Comparison of ENCODE assay signal across 8 cellular contexts in the genomic region with DNA sequence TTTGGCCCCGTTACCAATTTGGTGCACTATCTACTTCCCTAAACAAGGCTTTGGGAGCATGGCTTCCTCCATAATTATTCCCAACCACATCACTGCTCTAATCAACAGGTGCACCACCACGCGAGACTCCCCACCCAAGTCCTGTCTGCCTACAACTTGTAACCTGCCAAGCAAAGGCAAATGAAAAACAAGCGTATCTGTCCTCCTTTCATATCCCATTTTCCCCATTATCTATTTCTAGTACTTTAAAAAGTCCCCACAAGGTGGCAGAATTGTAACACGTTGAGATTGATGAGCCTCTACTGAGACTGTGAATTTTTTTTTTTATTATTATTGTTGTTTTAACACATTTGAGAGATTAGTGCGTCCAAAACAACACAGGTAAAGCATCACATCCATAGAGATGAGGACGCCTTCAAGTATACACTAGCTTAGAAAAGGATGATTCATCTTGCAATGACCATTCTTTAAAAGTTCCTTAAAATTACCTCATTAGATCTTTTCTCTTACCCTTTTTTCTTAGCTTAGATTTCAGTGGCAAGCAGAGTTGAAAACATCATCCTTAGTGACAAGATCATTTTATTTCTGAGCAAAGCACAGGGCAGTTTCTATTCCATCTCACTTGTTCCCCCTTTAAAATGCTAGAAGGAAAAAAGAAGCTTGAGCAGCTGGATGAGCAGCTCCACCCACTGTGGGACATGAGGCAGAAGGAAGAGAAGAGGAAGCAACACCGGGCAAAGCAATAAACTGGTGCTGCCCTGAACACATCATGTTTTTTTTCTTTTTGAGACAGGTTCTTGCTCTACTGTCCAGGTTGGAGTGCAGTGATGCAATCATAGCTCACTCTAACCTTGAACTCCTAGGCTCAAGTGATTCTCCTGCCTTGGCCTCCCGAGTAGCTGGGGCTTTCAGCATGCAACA.
DNase-seq lines count a peak whose midpoint lies in the region; ATAC-seq, FAIRE-seq and TF ChIP-seq lines count a peak whose summit lies in the region.

No MANE protein-coding gene starts in this region.

- dilution Hi-C loops in endothelial cell of umbilical vein (cut with MboI; ENCODE audit: extremely low pct_ligation_motif_present, low sequenced_read_pairs) = no loop called here

- FAIRE-seq in endothelial cell of umbilical vein (lab: Jason Lieb, UNC) = peak; percentile 50
- FAIRE-seq in HTR-8/SVneo (lab: Jason Lieb, UNC) = no peak

- DNase-seq in activated naive CD4-positive, alpha-beta T cell treated with anti-CD3 and anti-CD28 coated beads, Interleukin-2, amount 50 U/mL, for 72 hours (ENCODE audit: low spot score in 2 of 2) = peak in 1 of 2 donors; percentile 41
- no peak for DNase-seq in activated naive CD4-positive, alpha-beta T cell treated with anti-CD3 and anti-CD28 coated beads, Interleukin-2, amount 50 U/mL, for 16 hours
- DNase-seq in LoVo (ENCODE audit: low spot score) (peak; percentile 63), endothelial cell of umbilical vein (ENCODE audit: low read depth, low spot score) (peak; percentile 73), HTR-8/SVneo (ENCODE audit: insufficient read length, low spot score) (no peak)
- DNase-seq in naive thymus-derived CD4-positive, alpha-beta T cell = peak in 7 of 9 donors; percentile 25 to 60 (median 52)

- peak overlapping the region; percentile 53 for H3K4me3 Mint-ChIP-seq in T-helper 1 cell treated with Interleukin-12 subunit alpha and Interleukin-12 subunit beta and Interleukin-4 antibody, amounts not matched to agents 30 μg/mL and 1 μg/mL, for 36 hours
- H3K4me3 Mint-ChIP-seq in naive thymus-derived CD4-positive, alpha-beta T cell = peak overlapping the region; percentile 23 to 81 (median 64)

- TF ChIP-seq CTCF in endothelial cell of umbilical vein (IDR thresholded peaks at IDR 0.05; ENCODE audit: extremely low read depth in 1 of 2, insufficient read depth in 1 of 2, low read depth in 1 of 2, low read length in 2 of 2) = peak; percentile 21 to 36

- no TSS peak for BruUV-seq in endothelial cell of umbilical vein (replicated peaks; lab: Mats Ljungman, UMichigan)

- POLR2A ChIA-PET in endothelial cell of umbilical vein (lab: Charles Lee) = interaction anchor here (0.6 to 0.8 kb wide), 2 partner anchors 9 to 521 kb away, joined by 3 to 11 read pairs; no protein-coding TSS in a partner anchor
- POLR2A ChIA-PET in naive thymus-derived CD4-positive, alpha-beta T cell (lab: Charles Lee) = no interaction called here

- H3K79me2 ChIP-seq in endothelial cell of umbilical vein (ENCODE audit: control insufficient read depth, insufficient read depth, low read length) = no peaks in the 10 kb centered on the region

- H3K4me2 ChIP-seq in endothelial cell of umbilical vein (ENCODE audit: insufficient read depth, low read length) = peak overlapping the region; percentile 16

- ATAC-seq in activated naive CD4-positive, alpha-beta T cell treated with anti-CD3 and anti-CD28 coated beads, Interleukin-2, amount 50 U/mL, for 72 hours = peak; percentile 62 to 70
- peak; percentile 80 for ATAC-seq in GM21825 (IDR thresholded peaks at IDR 0.05; ENCODE audit: unreplicated experiment)
- ATAC-seq in naive thymus-derived CD4-positive, alpha-beta T cell = peak; percentile 82

- intact Hi-C loops in endothelial cell of umbilical vein (cut with micrococcal nuclease) = loop anchor here (1.0 to 5.0 kb wide), 6 partner anchors 68 to 437 kb away; no protein-coding TSS in a partner anchor
- intact Hi-C loops in naive thymus-derived CD4-positive, alpha-beta T cell (cut with micrococcal nuclease) = loop anchor here (1.0 to 10.0 kb wide), 11 partner anchors 9 to 1373 kb away; no protein-coding TSS in a partner anchor

- no peaks in the 10 kb centered on the region for H3K9me3 Mint-ChIP-seq in activated naive CD4-positive, alpha-beta T cell treated with anti-CD3 and anti-CD28 coated beads, Interleukin-2, amount 50 U/mL, for 72 hours
- no peaks in the 10 kb centered on the region for H3K9me3 Mint-ChIP-seq in T-helper 1 cell treated with Interleukin-12 subunit alpha and Interleukin-12 subunit beta and Interleukin-4 antibody, amounts not matched to agents 30 μg/mL and 1 μg/mL, for 36 hours
- H3K9me3 Mint-ChIP-seq in naive thymus-derived CD4-positive, alpha-beta T cell = no peaks in the 10 kb centered on the region

- peaks cover 34% of the 10 kb centered on the region for H3K4me1 Mint-ChIP-seq in T-helper 1 cell treated with Interleukin-12 subunit alpha and Interleukin-12 subunit beta and Interleukin-4 antibody, amounts not matched to agents 30 μg/mL and 1 μg/mL, for 36 hours (ENCODE audit: low read depth)
- H3K4me1 Mint-ChIP-seq in naive thymus-derived CD4-positive, alpha-beta T cell = peaks cover 9 to 43% (median 18%) of the 10 kb centered on the region in 7 donors

- H3K27ac Mint-ChIP-seq in activated naive CD4-positive, alpha-beta T cell treated with anti-CD3 and anti-CD28 coated beads, Interleukin-2, amount 50 U/mL, for 72 hours = peak overlapping the region; percentile 41 to 67
- H3K27ac Mint-ChIP-seq in T-helper 1 cell treated with Interleukin-12 subunit alpha and Interleukin-12 subunit beta and Interleukin-4 antibody, amounts not matched to agents 30 μg/mL and 1 μg/mL, for 36 hours = peak overlapping the region; percentile 0
- peak overlapping the region in 7 of 9 donors; percentile 0 to 62 (median 2) for H3K27ac Mint-ChIP-seq in naive thymus-derived CD4-positive, alpha-beta T cell

- H4K20me1 ChIP-seq in endothelial cell of umbilical vein (replicated peaks; ENCODE audit: control insufficient read depth, extremely low read depth, insufficient read depth, low read length) = no peaks in the 10 kb centered on the region

- TF ChIP-seq POLR2A in endothelial cell of umbilical vein (IDR thresholded peaks at IDR 0.05; ENCODE audit: low read depth, low read length) = no peak

- no peak overlapping the region for H3K9ac ChIP-seq in endothelial cell of umbilical vein (replicated peaks; ENCODE audit: extremely low read depth, insufficient read depth, low read length)

- no peaks in the 10 kb centered on the region for H3K36me3 ChIP-seq in endothelial cell of umbilical vein (ENCODE audit: control insufficient read depth in 2 of 2, extremely low read depth in 1 of 2, insufficient read depth in 2 of 2, low read length in 2 of 2)
- H3K36me3 ChIP-seq in naive thymus-derived CD4-positive, alpha-beta T cell (ENCODE audit: control insufficient read depth in 2 of 3, insufficient read depth in 3 of 3, low read length in 3 of 3) = no peaks in the 10 kb centered on the region

- H3K36me3 Mint-ChIP-seq in activated naive CD4-positive, alpha-beta T cell treated with anti-CD3 and anti-CD28 coated beads, Interleukin-2, amount 50 U/mL, for 72 hours = peaks cover 0 to 3% of the 10 kb centered on the region in 2 donors
- no peaks in the 10 kb centered on the region for H3K36me3 Mint-ChIP-seq in T-helper 1 cell treated with Interleukin-12 subunit alpha and Interleukin-12 subunit beta and Interleukin-4 antibody, amounts not matched to agents 30 μg/mL and 1 μg/mL, for 36 hours (ENCODE audit: low read depth)
- H3K36me3 Mint-ChIP-seq in naive thymus-derived CD4-positive, alpha-beta T cell = peaks cover 0 to under 1% (median 0%) of the 10 kb centered on the region in 5 donors

- CTCF ChIA-PET in endothelial cell of umbilical vein (lab: Charles Lee) = interaction anchor here (0.5 to 3.2 kb wide), 46 partner anchors 9 to 1373 kb away, joined by 3 to 52 read pairs (median 5); a partner anchor contains a TSS
- CTCF ChIA-PET in naive thymus-derived CD4-positive, alpha-beta T cell (lab: Charles Lee) = interaction anchor here (0.6 to 1.9 kb wide), 15 partner anchors 9 to 1373 kb away, joined by 3 to 7 read pairs (median 3); no protein-coding TSS in a partner anchor

- H3K4me1 ChIP-seq in endothelial cell of umbilical vein (ENCODE audit: control insufficient read depth, extremely low read depth, insufficient read depth, low read length) = peaks cover 34% of the 10 kb centered on the region
- peaks cover 0 to 5% of the 10 kb centered on the region in 2 donors for H3K4me1 ChIP-seq in naive thymus-derived CD4-positive, alpha-beta T cell (ENCODE audit: control insufficient read depth in 2 of 2, insufficient read depth in 2 of 2, low read length in 2 of 2)

- peak overlapping the region; percentile 95 for H2AFZ ChIP-seq in endothelial cell of umbilical vein (ENCODE audit: low read depth, low read length)

- H3K9me1 ChIP-seq in endothelial cell of umbilical vein (replicated peaks; ENCODE audit: control insufficient read depth, extremely low read depth, insufficient read depth, low read length) = no peaks in the 10 kb centered on the region

- no peaks in the 10 kb centered on the region for H3K27me3 Mint-ChIP-seq in T-helper 1 cell treated with Interleukin-12 subunit alpha and Interleukin-12 subunit beta and Interleukin-4 antibody, amounts not matched to agents 30 μg/mL and 1 μg/mL, for 36 hours (ENCODE audit: low read depth)
- no peaks in the 10 kb centered on the region for H3K27me3 Mint-ChIP-seq in naive thymus-derived CD4-positive, alpha-beta T cell

- H3K4me3 ChIP-seq in endothelial cell of umbilical vein (replicated peaks in 1 of 3; ENCODE audit: insufficient read depth in 1 of 3, low read depth in 1 of 3, low read length in 3 of 3) = peak overlapping the region in 1 of 3 experiments; percentile 13
- peak overlapping the region; percentile 37 for H3K4me3 ChIP-seq in naive thymus-derived CD4-positive, alpha-beta T cell (ENCODE audit: low read length)

- no peaks in the 10 kb centered on the region for H3K9me3 ChIP-seq in endothelial cell of umbilical vein (replicated peaks; ENCODE audit: control insufficient read depth, insufficient read depth, low read length)
- H3K9me3 ChIP-seq in naive thymus-derived CD4-positive, alpha-beta T cell (ENCODE audit: control insufficient read depth in 2 of 3, low read length in 3 of 3) = no peaks in the 10 kb centered on the region

- no peak overlapping the region for H3K27ac ChIP-seq in endothelial cell of umbilical vein (ENCODE audit: insufficient read depth, low read depth, low read length)
- no peak overlapping the region for H3K27ac ChIP-seq in naive thymus-derived CD4-positive, alpha-beta T cell (ENCODE audit: low read depth, low read length)

- H3K27me3 ChIP-seq in endothelial cell of umbilical vein (ENCODE audit: control insufficient read depth in 2 of 2, insufficient read depth in 2 of 2, low read length in 2 of 2) = no peaks in the 10 kb centered on the region
- H3K27me3 ChIP-seq in naive thymus-derived CD4-positive, alpha-beta T cell (ENCODE audit: control insufficient read depth in 2 of 2, insufficient read depth in 2 of 2, low read length in 2 of 2) = no peaks in the 10 kb centered on the region

TF ChIP-seq in endothelial cell of umbilical vein, 7 proteins besides CTCF, POLR2A, EP300 and RAD21:
- TF ChIP-seq GATA2 (IDR thresholded peaks at IDR 0.05; ENCODE audit: insufficient read depth, insufficient read length, low read depth, low read length) (peak; percentile 6), POLR2AphosphoS5 (IDR thresholded peaks at IDR 0.05; ENCODE audit: insufficient read depth, low read depth, low read length) (no peak)

Comparison
In these comparisons a context has a peak if more than half of its experiments do, and no peak if none do; other contexts are left out.
1. DNase-seq: peak in LoVo (single experiment), endothelial cell of umbilical vein (single experiment) and naive thymus-derived CD4-positive, alpha-beta T cell (7 of 9); none in activated naive CD4-positive, alpha-beta T cell treated with anti-CD3 and anti-CD28 coated beads, Interleukin-2, amount 50 U/mL, for 16 hours (single experiment) and HTR-8/SVneo (single experiment).
2. H3K27ac Mint-ChIP-seq: peak in every context shown above with its lines; median percentile 54 in activated naive CD4-positive, alpha-beta T cell treated with anti-CD3 and anti-CD28 coated beads, Interleukin-2, amount 50 U/mL, for 72 hours; 2 in naive thymus-derived CD4-positive, alpha-beta T cell; 0 in T-helper 1 cell treated with Interleukin-12 subunit alpha and Interleukin-12 subunit beta and Interleukin-4 antibody, amounts not matched to agents 30 μg/mL and 1 μg/mL, for 36 hours.
3. Peak in every context shown above with its lines, with median percentiles within 50 percentile points of each other: ATAC-seq.